Comparison of ENCODE assay signal across 41 cellular contexts in genomic region chr10:127759276-127759675, GRCh38. TPM values are rescaled to one million over a fixed set of nuclear protein-coding genes. Genes with fewer than 3 reads are reported as not detected.
"Had no signal": no experiment of that assay in that cellular context is flagged by ENCODE, and none has a peak within 500 bp of the region (broad histone marks: within the 10 kb centered on the region; RNA-seq: fewer than 3 reads in every experiment).

No MANE protein-coding gene starts in this region.

- H3K27ac Mint-ChIP-seq: activated naive CD4-positive, alpha-beta T cell treated with anti-CD3 and anti-CD28 coated beads for 36 hours; activated naive CD4-positive, alpha-beta T cell treated with anti-CD3 and anti-CD28 coated beads, Interleukin-2, amount 10 ng/mL, durations not matched to agents 7 days and 5 days; activated naive CD4-positive, alpha-beta T cell treated with anti-CD3 and anti-CD28 coated beads, Interleukin-2, amount 50 U/mL, for 24 hours; activated naive CD4-positive, alpha-beta T cell treated with anti-CD3 and anti-CD28 coated beads, Interleukin-2, amount 50 U/mL, for 72 hours; activated naive CD8-positive, alpha-beta T cell; activated naive CD8-positive, alpha-beta T cell treated with anti-CD3 and anti-CD28 coated beads for 36 hours; activated naive CD8-positive, alpha-beta T cell treated with anti-CD3 and anti-CD28 coated beads, Interleukin-2, amount 10 ng/mL, durations not matched to agents 7 days and 5 days; activated naive CD8-positive, alpha-beta T cell treated with anti-CD3 and anti-CD28 coated beads, Interleukin-2, amount 50 U/mL, for 24 hours; activated T-cell treated with anti-CD3 and anti-CD28 coated beads, Interleukin-2, amount 50 U/mL, for 24 hours; activated T-cell treated with anti-CD3 and anti-CD28 coated beads, Interleukin-2, amount 50 U/mL, for 72 hours; activated T-helper 1 cell treated with anti-CD3 and anti-CD28 coated beads, Interleukin-12 subunit alpha, Interleukin-12 subunit beta, Interleukin-2, Interleukin-4 antibody, amounts not matched to agents 30 ng/mL and 10 ng/mL and 1 ng/mL, durations not matched to agents 14 hours and 24 hours and 36 hours; activated T-helper 17 cell treated with anti-CD3 and anti-CD28 coated beads, Interleukin-2, amount 50 U/mL, for 72 hours; activated T-helper 2 cell treated with anti-CD3 and anti-CD28 coated beads, Interferon-gamma antibody, Interleukin-2, Interleukin-4, amounts not matched to agents 10 μg/mL and 5 μg/mL and 100 μg/mL, durations not matched to agents 14 hours and 24 hours and 36 hours; brain had no signal

- H3K27me3 ChIP-seq: ascending aorta, body of pancreas, brain microvascular endothelial cell, breast epithelium, cardiac muscle cell had no signal

- H3K27ac ChIP-seq: adrenal gland, ascending aorta, body of pancreas, brain microvascular endothelial cell, breast epithelium, cardiac muscle cell had no signal

- H3K9me3 Mint-ChIP-seq: activated naive CD4-positive, alpha-beta T cell treated with anti-CD3 and anti-CD28 coated beads for 36 hours; activated naive CD4-positive, alpha-beta T cell treated with anti-CD3 and anti-CD28 coated beads, Interleukin-2, amount 10 ng/mL, durations not matched to agents 7 days and 5 days; activated naive CD4-positive, alpha-beta T cell treated with anti-CD3 and anti-CD28 coated beads, Interleukin-2, amount 50 U/mL, for 24 hours; activated naive CD4-positive, alpha-beta T cell treated with anti-CD3 and anti-CD28 coated beads, Interleukin-2, amount 50 U/mL, for 72 hours; activated naive CD8-positive, alpha-beta T cell treated with anti-CD3 and anti-CD28 coated beads, Interleukin-2, amount 10 ng/mL, durations not matched to agents 7 days and 5 days; activated T-cell treated with anti-CD3 and anti-CD28 coated beads, Interleukin-2, amount 50 U/mL, for 24 hours; activated T-cell treated with anti-CD3 and anti-CD28 coated beads, Interleukin-2, amount 50 U/mL, for 4 hours; activated T-cell treated with anti-CD3 and anti-CD28 coated beads, Interleukin-2, amount 50 U/mL, for 72 hours; activated T-helper 1 cell treated with anti-CD3 and anti-CD28 coated beads, Interleukin-12 subunit alpha, Interleukin-12 subunit beta, Interleukin-2, Interleukin-4 antibody, amounts not matched to agents 30 ng/mL and 10 ng/mL and 1 ng/mL, durations not matched to agents 14 hours and 24 hours and 36 hours; activated T-helper 17 cell treated with anti-CD3 and anti-CD28 coated beads, Interleukin-2, amount 50 U/mL, for 72 hours; activated T-helper 2 cell treated with anti-CD3 and anti-CD28 coated beads, Interferon-gamma antibody, Interleukin-2, Interleukin-4, amounts not matched to agents 10 μg/mL and 5 μg/mL and 100 μg/mL, durations not matched to agents 14 hours and 24 hours and 36 hours; central memory CD8-positive, alpha-beta T cell had no signal

- H3K9me3 ChIP-seq: adrenal gland, ascending aorta, body of pancreas, breast epithelium had no signal

- H3K36me3 Mint-ChIP-seq: activated naive CD4-positive, alpha-beta T cell treated with anti-CD3 and anti-CD28 coated beads, Interleukin-2, amount 10 ng/mL, durations not matched to agents 7 days and 5 days; activated naive CD4-positive, alpha-beta T cell treated with anti-CD3 and anti-CD28 coated beads, Interleukin-2, amount 50 U/mL, for 24 hours; activated naive CD4-positive, alpha-beta T cell treated with anti-CD3 and anti-CD28 coated beads, Interleukin-2, amount 50 U/mL, for 72 hours; activated naive CD8-positive, alpha-beta T cell; activated naive CD8-positive, alpha-beta T cell treated with anti-CD3 and anti-CD28 coated beads for 36 hours; activated naive CD8-positive, alpha-beta T cell treated with anti-CD3 and anti-CD28 coated beads, Interleukin-2, amount 10 ng/mL, durations not matched to agents 7 days and 5 days; brain had no signal

- FAIRE-seq: astrocyte, bronchial epithelial cell, colon had no signal

- H3K4me3 Mint-ChIP-seq: activated naive CD4-positive, alpha-beta T cell treated with anti-CD3 and anti-CD28 coated beads for 36 hours; activated naive CD4-positive, alpha-beta T cell treated with anti-CD3 and anti-CD28 coated beads, Interleukin-2, amount 10 ng/mL, durations not matched to agents 7 days and 5 days; activated naive CD4-positive, alpha-beta T cell treated with anti-CD3 and anti-CD28 coated beads, Interleukin-2, amount 50 U/mL, for 24 hours; activated naive CD8-positive, alpha-beta T cell; activated naive CD8-positive, alpha-beta T cell treated with anti-CD3 and anti-CD28 coated beads for 36 hours; activated naive CD8-positive, alpha-beta T cell treated with anti-CD3 and anti-CD28 coated beads, Interleukin-2, amount 10 ng/mL, durations not matched to agents 7 days and 5 days; activated naive CD8-positive, alpha-beta T cell treated with anti-CD3 and anti-CD28 coated beads, Interleukin-2, amount 50 U/mL, for 24 hours; activated T-cell treated with anti-CD3 and anti-CD28 coated beads, Interleukin-2, amount 50 U/mL, for 24 hours; activated T-cell treated with anti-CD3 and anti-CD28 coated beads, Interleukin-2, amount 50 U/mL, for 4 hours; activated T-cell treated with anti-CD3 and anti-CD28 coated beads, Interleukin-2, amount 50 U/mL, for 72 hours; activated T-helper 1 cell treated with anti-CD3 and anti-CD28 coated beads, Interleukin-12 subunit alpha, Interleukin-12 subunit beta, Interleukin-2, Interleukin-4 antibody, amounts not matched to agents 30 ng/mL and 10 ng/mL and 1 ng/mL, durations not matched to agents 14 hours and 24 hours and 36 hours; activated T-helper 17 cell treated with anti-CD3 and anti-CD28 coated beads, Interleukin-2, amount 50 U/mL, for 72 hours; brain; central memory CD8-positive, alpha-beta T cell had no signal

- H3K4me3 ChIP-seq: adrenal gland, ascending aorta, body of pancreas, breast epithelium, cardiac muscle cell had no signal

- H3K4me1 ChIP-seq: adrenal gland, ascending aorta, body of pancreas, breast epithelium had no signal

- DNase-seq: activated effector memory CD4-positive, alpha-beta T cell treated with anti-CD3 and anti-CD28 coated beads, Interleukin-2, amount 50 U/mL, for 16 hours; activated effector memory CD4-positive, alpha-beta T cell treated with Interleukin-2 at 50 U/mL for 16 hours; activated gamma-delta T cell; activated gamma-delta T cell treated with Interleukin-2 at 50 U/mL for 16 hours; activated naive CD4-positive, alpha-beta T cell; activated naive CD4-positive, alpha-beta T cell treated with anti-CD3 and anti-CD28 coated beads for 36 hours; activated naive CD4-positive, alpha-beta T cell treated with anti-CD3 and anti-CD28 coated beads, Interleukin-2, amount 10 ng/mL, durations not matched to agents 7 days and 5 days; activated naive CD4-positive, alpha-beta T cell treated with anti-CD3 and anti-CD28 coated beads, Interleukin-2, amount 50 U/mL, for 16 hours; activated naive CD4-positive, alpha-beta T cell treated with Interleukin-2 at 50 U/mL for 16 hours; activated naive CD8-positive, alpha-beta T cell treated with anti-CD3 and anti-CD28 coated beads for 36 hours; activated naive CD8-positive, alpha-beta T cell treated with anti-CD3 and anti-CD28 coated beads, Interleukin-2, amount 10 ng/mL, durations not matched to agents 7 days and 5 days; activated naive CD8-positive, alpha-beta T cell treated with anti-CD3 and anti-CD28 coated beads, Interleukin-2, amount 50 U/mL, for 24 hours; activated T-cell treated with anti-CD3 and anti-CD28 coated beads, Interleukin-2, amount 50 U/mL, for 24 hours; activated T-cell treated with anti-CD3 and anti-CD28 coated beads, Interleukin-2, amount 50 U/mL, for 4 hours; activated T-cell treated with anti-CD3 and anti-CD28 coated beads, Interleukin-2, amount 50 U/mL, for 48 hours; activated T-cell treated with anti-CD3 and anti-CD28 coated beads, Interleukin-2, amount 50 U/mL, for 72 hours; adrenal gland; amniotic stem cell; amygdala; anterior cingulate cortex; aorta; body of pancreas; brain microvascular endothelial cell; caudate nucleus; central memory CD4-positive, alpha-beta T cell; cerebellar nuclear complex had no signal

- H3K36me3 ChIP-seq: adrenal gland, ascending aorta, brain microvascular endothelial cell, breast epithelium, cardiac muscle cell had no signal

- ATAC-seq: activated naive CD4-positive, alpha-beta T cell treated with anti-CD3 and anti-CD28 coated beads, Interleukin-2, amount 50 U/mL, for 72 hours; activated naive CD8-positive, alpha-beta T cell treated with anti-CD3 and anti-CD28 coated beads, Interleukin-2, amount 50 U/mL, for 24 hours; activated T-cell treated with anti-CD3 and anti-CD28 coated beads, Interleukin-2, amount 50 U/mL, for 4 hours; activated T-cell treated with anti-CD3 and anti-CD28 coated beads, Interleukin-2, amount 50 U/mL, for 72 hours; activated T-helper 17 cell treated with anti-CD3 and anti-CD28 coated beads, Interleukin-2, amount 50 U/mL, for 72 hours; body of pancreas had no signal

- H3K4me1 Mint-ChIP-seq: activated naive CD4-positive, alpha-beta T cell treated with anti-CD3 and anti-CD28 coated beads, Interleukin-2, amount 10 ng/mL, durations not matched to agents 7 days and 5 days; activated naive CD4-positive, alpha-beta T cell treated with anti-CD3 and anti-CD28 coated beads, Interleukin-2, amount 50 U/mL, for 24 hours; activated naive CD8-positive, alpha-beta T cell treated with anti-CD3 and anti-CD28 coated beads for 36 hours; activated naive CD8-positive, alpha-beta T cell treated with anti-CD3 and anti-CD28 coated beads, Interleukin-2, amount 10 ng/mL, durations not matched to agents 7 days and 5 days; activated naive CD8-positive, alpha-beta T cell treated with anti-CD3 and anti-CD28 coated beads, Interleukin-2, amount 50 U/mL, for 24 hours; activated T-helper 17 cell treated with anti-CD3 and anti-CD28 coated beads, Interleukin-2, amount 50 U/mL, for 72 hours; brain; central memory CD8-positive, alpha-beta T cell had no signal

- H3K27me3 Mint-ChIP-seq: activated naive CD4-positive, alpha-beta T cell treated with anti-CD3 and anti-CD28 coated beads, Interleukin-2, amount 10 ng/mL, durations not matched to agents 7 days and 5 days had no signal

RNA-seq across cellular contexts. Expression of gene FOXI2, which starts 22.3 kb away (rescaled TPM):
- total RNA-seq: activated naive CD4-positive, alpha-beta T cell treated with anti-CD3 and anti-CD28 coated beads for 36 hours; activated naive CD4-positive, alpha-beta T cell treated with anti-CD3 and anti-CD28 coated beads, Interleukin-2, amount 50 U/mL, for 72 hours; activated naive CD8-positive, alpha-beta T cell treated with anti-CD3 and anti-CD28 coated beads for 36 hours; activated naive CD8-positive, alpha-beta T cell treated with anti-CD3 and anti-CD28 coated beads, Interleukin-2, amount 10 ng/mL, durations not matched to agents 7 days and 5 days; activated T-cell treated with anti-CD3 and anti-CD28 coated beads, Interleukin-2, amount 50 U/mL, for 4 hours; activated T-cell treated with anti-CD3 and anti-CD28 coated beads, Interleukin-2, amount 50 U/mL, for 72 hours; activated T-helper 1 cell treated with anti-CD3 and anti-CD28 coated beads, Interleukin-12 subunit alpha, Interleukin-12 subunit beta, Interleukin-2, Interleukin-4 antibody, amounts not matched to agents 30 ng/mL and 10 ng/mL and 1 ng/mL, durations not matched to agents 14 hours and 24 hours and 36 hours; activated T-helper 17 cell treated with anti-CD3 and anti-CD28 coated beads, Interleukin-2, amount 50 U/mL, for 72 hours; activated T-helper 2 cell treated with anti-CD3 and anti-CD28 coated beads, Interferon-gamma antibody, Interleukin-2, Interleukin-4, amounts not matched to agents 10 μg/mL and 5 μg/mL and 100 μg/mL, durations not matched to agents 14 hours and 24 hours and 36 hours; adrenal gland; ascending aorta; astrocyte; body of pancreas; bronchial epithelial cell; cardiac muscle cell; cerebellum had no signal
- polyA plus RNA-seq: aorta, cardiac muscle cell had no signal
